29 cellular contexts compared by ENCODE assay signal in genomic region chr2:46342566-46343315, GRCh38.
"Had no signal": no experiment of that assay in that cellular context is flagged by ENCODE, and none has a peak within 500 bp of the region (broad histone marks: within the 10 kb centered on the region; RNA-seq: fewer than 3 reads in every experiment).

No MANE protein-coding gene starts in this region.

- DNase-seq: activated CD4-positive, alpha-beta T cell treated with anti-CD3 and anti-CD28 coated beads for 48 hours; activated CD4-positive, alpha-beta T cell treated with anti-CD3 and anti-CD28 coated beads, Interleukin-2, amount 50 U/mL, for 48 hours; activated CD8-positive, alpha-beta memory T cell treated with anti-CD3 and anti-CD28 coated beads for 24 hours; activated effector memory CD4-positive, alpha-beta T cell treated with anti-CD3 and anti-CD28 coated beads, Interleukin-2, amount 50 U/mL, for 16 hours; activated naive CD4-positive, alpha-beta T cell treated with anti-CD3 and anti-CD28 coated beads for 36 hours; activated naive CD8-positive, alpha-beta T cell treated with anti-CD3 and anti-CD28 coated beads for 36 hours; aorta; body of pancreas; effector CD8-positive, alpha-beta T cell; gastrocnemius medialis; glutamatergic neuron; hippocampal formation; left cardiac atrium; natural killer cell; occipital lobe; stimulated activated CD4-positive, alpha-beta T cell treated with anti-CD3 and anti-CD28 coated beads, Interleukin-15, amount 100 ng/mL, for 24 hours; stimulated activated CD4-positive, alpha-beta T cell treated with anti-CD3 and anti-CD28 coated beads, Interleukin-2, amount 100 ng/mL, for 24 hours; stimulated activated naive CD4-positive, alpha-beta T cell; T-helper 9 cell; uterus had no signal

- H3K27me3 ChIP-seq: adrenal gland, body of pancreas, gastrocnemius medialis, neural progenitor cell, right atrium auricular region, suprapubic skin, tibial nerve, uterus had no signal

- H3K4me3 ChIP-seq: adrenal gland, body of pancreas, gastrocnemius medialis, neural progenitor cell, right atrium auricular region, suprapubic skin, tibial nerve, uterus had no signal

- H3K27ac ChIP-seq: body of pancreas, neural progenitor cell, right atrium auricular region, suprapubic skin, tibial nerve, uterus, VCaP had no signal

- H2AFZ ChIP-seq: neural progenitor cell had no signal

- H3K27ac Mint-ChIP-seq: activated naive CD4-positive, alpha-beta T cell treated with anti-CD3 and anti-CD28 coated beads for 36 hours; activated naive CD8-positive, alpha-beta T cell treated with anti-CD3 and anti-CD28 coated beads for 36 hours; memory B cell; natural killer cell; neural progenitor cell; T-helper 1 cell treated with Interleukin-12 subunit alpha and Interleukin-12 subunit beta and Interleukin-4 antibody, amounts not matched to agents 30 μg/mL and 1 μg/mL, for 36 hours had no signal

- H3K36me3 ChIP-seq: neural progenitor cell, uterus had no signal

- H3K36me3 Mint-ChIP-seq: activated naive CD8-positive, alpha-beta T cell treated with anti-CD3 and anti-CD28 coated beads for 36 hours; memory B cell; natural killer cell; neural progenitor cell had no signal

- H3K4me2 ChIP-seq: neural progenitor cell had no signal

- ATAC-seq: activated CD4-positive, CD25-positive, alpha-beta regulatory T cell treated with anti-CD3 and anti-CD28 coated beads, Interleukin-2, amount 50 U/mL, for 24 hours; body of pancreas; gastrocnemius medialis; left cardiac atrium; natural killer cell had no signal

- H3K4me3 Mint-ChIP-seq: activated naive CD4-positive, alpha-beta T cell treated with anti-CD3 and anti-CD28 coated beads for 36 hours; activated naive CD8-positive, alpha-beta T cell treated with anti-CD3 and anti-CD28 coated beads for 36 hours; memory B cell; natural killer cell; neural progenitor cell; T-helper 1 cell treated with Interleukin-12 subunit alpha and Interleukin-12 subunit beta and Interleukin-4 antibody, amounts not matched to agents 30 μg/mL and 1 μg/mL, for 36 hours had no signal

- H3K9ac ChIP-seq: neural progenitor cell had no signal

- H3K4me1 Mint-ChIP-seq: memory B cell, natural killer cell had no signal

- H3K9me3 Mint-ChIP-seq: activated naive CD4-positive, alpha-beta T cell treated with anti-CD3 and anti-CD28 coated beads for 36 hours; activated naive CD8-positive, alpha-beta T cell treated with anti-CD3 and anti-CD28 coated beads for 36 hours; memory B cell; natural killer cell; neural progenitor cell; T-helper 1 cell treated with Interleukin-12 subunit alpha and Interleukin-12 subunit beta and Interleukin-4 antibody, amounts not matched to agents 30 μg/mL and 1 μg/mL, for 36 hours had no signal

- H3K4me1 ChIP-seq: uterus had no signal

- H3K9me3 ChIP-seq: adrenal gland, body of pancreas, gastrocnemius medialis, right atrium auricular region, suprapubic skin, tibial nerve, uterus had no signal
